In genomic region chr5:139383275-139383992, GRCh38 we compare ENCODE assay signal across 10 cellular contexts. TPM values are rescaled to one million over a fixed set of nuclear protein-coding genes. Genes with fewer than 3 reads are reported as not detected.
DNase-seq lines count a peak whose midpoint lies in the region; ATAC-seq and TF ChIP-seq lines count a peak whose summit lies in the region.
"Had no signal": no experiment of that assay in that cellular context is flagged by ENCODE, and none has a peak within 500 bp of the region (broad histone marks: within the 10 kb centered on the region; RNA-seq: fewer than 3 reads in every experiment).

TSS of gene SLC23A1 (minus strand) at chr5:139383297. CDS start at chr5:139383253, 44 bp downstream.

- H3K4me1 ChIP-seq in sigmoid colon: peaks cover 0 to 4% (median 0%) of the 10 kb centered on the region in 4 donors

- no peak for TF ChIP-seq POLR2A in sigmoid colon (IDR thresholded peaks at IDR 0.05)

- CTCF ChIA-PET in activated CD4-positive, alpha-beta memory T cell treated with anti-CD3 and anti-CD28 coated beads, Interleukin-2, amount 10 ng/mL, durations not matched to agents 7 days and 5 days (lab: Charles Lee): interaction anchor here (1.1 kb wide), 1 partner anchor 41 kb away, joined by 4 read pairs; no protein-coding TSS in a partner anchor
- CTCF ChIA-PET in activated CD4-positive, alpha-beta memory T cell treated with anti-CD3 and anti-CD28 coated beads for 36 hours (lab: Charles Lee): interaction anchor here (1.4 kb wide), 1 partner anchor 133 kb away, joined by 3 read pairs; no protein-coding TSS in a partner anchor

- TF ChIP-seq CTCF in fibroblast of villous mesenchyme (IDR thresholded peaks at IDR 0.05; ENCODE audit: insufficient read depth, low read depth, low read length) (no peak), sigmoid colon (IDR thresholded peaks at IDR 0.05) (no peak)

- H3K4me3 Mint-ChIP-seq in activated CD4-positive, alpha-beta memory T cell treated with anti-CD3 and anti-CD28 coated beads, Interleukin-2, amount 10 ng/mL, durations not matched to agents 7 days and 5 days: no peak within 1 kb of the TSS
- no peak within 1 kb of the TSS for H3K4me3 Mint-ChIP-seq in activated CD4-positive, alpha-beta memory T cell treated with anti-CD3 and anti-CD28 coated beads for 36 hours
- H3K4me3 Mint-ChIP-seq in stimulated activated effector memory CD8-positive, alpha-beta T cell treated with anti-CD3 and anti-CD28 coated beads, Interleukin-12 subunit alpha, Interleukin-12 subunit beta, amount 100 ng/mL, for 72 hours: peak within 1 kb of the TSS; percentile 71
- H3K4me3 Mint-ChIP-seq in activated T-cell treated with anti-CD3 and anti-CD28 coated beads, Interleukin-2, amount 50 U/mL, for 72 hours: peak within 1 kb of the TSS in 1 of 2 donors; percentile 29
- H3K4me3 Mint-ChIP-seq: activated CD4-positive, alpha-beta T cell treated with anti-CD3 and anti-CD28 coated beads for 36 hours had no signal

- DNase-seq in activated CD4-positive, alpha-beta memory T cell treated with anti-CD3 and anti-CD28 coated beads, Interleukin-2, amount 10 ng/mL, durations not matched to agents 7 days and 5 days: no peak
- no peak for DNase-seq in activated CD4-positive, alpha-beta memory T cell treated with anti-CD3 and anti-CD28 coated beads for 36 hours
- DNase-seq in OCI-M1 (lab: John Stamatoyannopoulos, UW) (peak; percentile 35), fibroblast of villous mesenchyme (ENCODE audit: low read depth) (peak; percentile 53), HUDEP-2 (lab: John Stamatoyannopoulos, UW; ENCODE audit: unreplicated experiment in 76 of 76) (no peak), sigmoid colon (no peak)
- DNase-seq in stimulated activated effector memory CD8-positive, alpha-beta T cell treated with anti-CD3 and anti-CD28 coated beads, Interleukin-12 subunit alpha, Interleukin-12 subunit beta, amount 100 ng/mL, for 72 hours (ENCODE audit: low spot score in 2 of 2): no peak
- DNase-seq in activated T-cell treated with anti-CD3 and anti-CD28 coated beads, Interleukin-2, amount 50 U/mL, for 72 hours: no peak
- DNase-seq: activated CD4-positive, alpha-beta T cell treated with anti-CD3 and anti-CD28 coated beads for 36 hours had no signal

- 36 to 67% methylated on average over 10 of the region's 10 CpGs for WGBS in sigmoid colon, 2 donors

- intact Hi-C loops in activated CD4-positive, alpha-beta memory T cell treated with anti-CD3 and anti-CD28 coated beads for 36 hours (cut with micrococcal nuclease): no loop called here
- intact Hi-C loops in sigmoid colon (cut with DNase I): no loop called here

- no peak within 1 kb of the TSS for H3K27ac ChIP-seq in sigmoid colon

- H3K4me3 ChIP-seq in fibroblast of villous mesenchyme (ENCODE audit: low read depth, low read length) (no peak within 1 kb of the TSS), sigmoid colon (no peak within 1 kb of the TSS)

- peaks cover 4% of the 10 kb centered on the region for H3K36me3 Mint-ChIP-seq in activated CD4-positive, alpha-beta memory T cell treated with anti-CD3 and anti-CD28 coated beads, Interleukin-2, amount 10 ng/mL, durations not matched to agents 7 days and 5 days (ENCODE audit: low read depth)
- no peaks in the 10 kb centered on the region for H3K36me3 Mint-ChIP-seq in activated CD4-positive, alpha-beta memory T cell treated with anti-CD3 and anti-CD28 coated beads for 36 hours
- H3K36me3 Mint-ChIP-seq in stimulated activated effector memory CD8-positive, alpha-beta T cell treated with anti-CD3 and anti-CD28 coated beads, Interleukin-12 subunit alpha, Interleukin-12 subunit beta, amount 100 ng/mL, for 72 hours: peaks cover 13% of the 10 kb centered on the region
- H3K36me3 Mint-ChIP-seq in activated T-cell treated with anti-CD3 and anti-CD28 coated beads, Interleukin-2, amount 50 U/mL, for 72 hours (ENCODE audit: insufficient read depth in 2 of 2): no peaks in the 10 kb centered on the region

- no peak for TF ChIP-seq EP300 in sigmoid colon (IDR thresholded peaks at IDR 0.05)

- peak within 1 kb of the TSS; percentile 88 for H3K27ac Mint-ChIP-seq in activated CD4-positive, alpha-beta memory T cell treated with anti-CD3 and anti-CD28 coated beads, Interleukin-2, amount 10 ng/mL, durations not matched to agents 7 days and 5 days
- H3K27ac Mint-ChIP-seq in activated CD4-positive, alpha-beta memory T cell treated with anti-CD3 and anti-CD28 coated beads for 36 hours: no peak within 1 kb of the TSS
- H3K27ac Mint-ChIP-seq in stimulated activated effector memory CD8-positive, alpha-beta T cell treated with anti-CD3 and anti-CD28 coated beads, Interleukin-12 subunit alpha, Interleukin-12 subunit beta, amount 100 ng/mL, for 72 hours: peak within 1 kb of the TSS; percentile 97
- no peak within 1 kb of the TSS for H3K27ac Mint-ChIP-seq in activated T-cell treated with anti-CD3 and anti-CD28 coated beads, Interleukin-2, amount 50 U/mL, for 72 hours

- no peaks in the 10 kb centered on the region for H3K27me3 ChIP-seq in sigmoid colon

- POLR2A ChIA-PET in activated CD4-positive, alpha-beta memory T cell treated with anti-CD3 and anti-CD28 coated beads, Interleukin-2, amount 10 ng/mL, durations not matched to agents 7 days and 5 days (lab: Charles Lee): interaction anchor here (1.2 to 1.4 kb wide), 4 partner anchors 33 to 90 kb away, joined by 4 to 5 read pairs (median 4); partner anchors contain the start of genes MATR3 and PAIP2
- POLR2A ChIA-PET in activated CD4-positive, alpha-beta memory T cell treated with anti-CD3 and anti-CD28 coated beads for 36 hours (lab: Charles Lee): no interaction called here

- no peak for ATAC-seq in stimulated activated effector memory CD8-positive, alpha-beta T cell treated with anti-CD3 and anti-CD28 coated beads, Interleukin-12 subunit alpha, Interleukin-12 subunit beta, amount 100 ng/mL, for 72 hours
- ATAC-seq in activated T-cell treated with anti-CD3 and anti-CD28 coated beads, Interleukin-2, amount 50 U/mL, for 72 hours (replicated peaks in 1 of 2): no peak
- ATAC-seq: activated CD4-positive, alpha-beta T cell treated with anti-CD3 and anti-CD28 coated beads for 36 hours had no signal

- H3K27me3 Mint-ChIP-seq in activated CD4-positive, alpha-beta memory T cell treated with anti-CD3 and anti-CD28 coated beads, Interleukin-2, amount 10 ng/mL, durations not matched to agents 7 days and 5 days: no peaks in the 10 kb centered on the region
- H3K27me3 Mint-ChIP-seq in activated CD4-positive, alpha-beta memory T cell treated with anti-CD3 and anti-CD28 coated beads for 36 hours: no peaks in the 10 kb centered on the region
- no peaks in the 10 kb centered on the region for H3K27me3 Mint-ChIP-seq in activated T-cell treated with anti-CD3 and anti-CD28 coated beads, Interleukin-2, amount 50 U/mL, for 72 hours (ENCODE audit: low read depth)
- H3K27me3 Mint-ChIP-seq: activated CD4-positive, alpha-beta T cell treated with anti-CD3 and anti-CD28 coated beads for 36 hours had no signal

- H3K9me3 ChIP-seq in sigmoid colon: no peaks in the 10 kb centered on the region

- peaks cover 49% of the 10 kb centered on the region for H3K4me1 Mint-ChIP-seq in activated CD4-positive, alpha-beta memory T cell treated with anti-CD3 and anti-CD28 coated beads, Interleukin-2, amount 10 ng/mL, durations not matched to agents 7 days and 5 days
- peaks cover 23% of the 10 kb centered on the region for H3K4me1 Mint-ChIP-seq in activated CD4-positive, alpha-beta memory T cell treated with anti-CD3 and anti-CD28 coated beads for 36 hours (ENCODE audit: low read depth)
- H3K4me1 Mint-ChIP-seq in stimulated activated effector memory CD8-positive, alpha-beta T cell treated with anti-CD3 and anti-CD28 coated beads, Interleukin-12 subunit alpha, Interleukin-12 subunit beta, amount 100 ng/mL, for 72 hours: peaks cover 47% of the 10 kb centered on the region
- H3K4me1 Mint-ChIP-seq in activated T-cell treated with anti-CD3 and anti-CD28 coated beads, Interleukin-2, amount 50 U/mL, for 72 hours (ENCODE audit: low read depth): peaks cover 39% of the 10 kb centered on the region

- H3K36me3 ChIP-seq in sigmoid colon: no peaks in the 10 kb centered on the region

- no peaks in the 10 kb centered on the region for H3K9me3 Mint-ChIP-seq in activated CD4-positive, alpha-beta memory T cell treated with anti-CD3 and anti-CD28 coated beads, Interleukin-2, amount 10 ng/mL, durations not matched to agents 7 days and 5 days
- no peaks in the 10 kb centered on the region for H3K9me3 Mint-ChIP-seq in activated CD4-positive, alpha-beta memory T cell treated with anti-CD3 and anti-CD28 coated beads for 36 hours
- H3K9me3 Mint-ChIP-seq in stimulated activated effector memory CD8-positive, alpha-beta T cell treated with anti-CD3 and anti-CD28 coated beads, Interleukin-12 subunit alpha, Interleukin-12 subunit beta, amount 100 ng/mL, for 72 hours: no peaks in the 10 kb centered on the region
- H3K9me3 Mint-ChIP-seq in activated T-cell treated with anti-CD3 and anti-CD28 coated beads, Interleukin-2, amount 50 U/mL, for 72 hours: no peaks in the 10 kb centered on the region

RNA-seq across cellular contexts. Expression of gene SLC23A1, which starts in this region (rescaled TPM):
- total RNA-seq in activated CD4-positive, alpha-beta memory T cell treated with anti-CD3 and anti-CD28 coated beads, Interleukin-2, amount 10 ng/mL, durations not matched to agents 7 days and 5 days: 1 to 10 TPM; 1.0 to 1.8 TPM
- total RNA-seq in activated CD4-positive, alpha-beta memory T cell treated with anti-CD3 and anti-CD28 coated beads for 36 hours: 1 to 10 TPM; 1.0 to 1.4 TPM
- not detected in 2 replicates for total RNA-seq in fibroblast of villous mesenchyme
- 1 to 10 TPM; 1.9 to 2.8 TPM for total RNA-seq in activated T-cell treated with anti-CD3 and anti-CD28 coated beads, Interleukin-2, amount 50 U/mL, for 72 hours
- not detected for total RNA-seq in sigmoid colon
- 1 to 10 TPM in 2 of 3 donors, under 1 TPM in 1; 0.60 to 2.1 (median 1.7) TPM for polyA plus RNA-seq in sigmoid colon
- polyA plus RNA-seq: BJ had no signal

Comparison
In these comparisons a context has a peak if more than half of its experiments do, and no peak if none do; other contexts are left out.
1. H3K27ac Mint-ChIP-seq: peak in activated CD4-positive, alpha-beta memory T cell treated with anti-CD3 and anti-CD28 coated beads, Interleukin-2, amount 10 ng/mL, durations not matched to agents 7 days and 5 days (single experiment) and stimulated activated effector memory CD8-positive, alpha-beta T cell treated with anti-CD3 and anti-CD28 coated beads, Interleukin-12 subunit alpha, Interleukin-12 subunit beta, amount 100 ng/mL, for 72 hours (single experiment); none in activated CD4-positive, alpha-beta memory T cell treated with anti-CD3 and anti-CD28 coated beads for 36 hours (single experiment) and activated T-cell treated with anti-CD3 and anti-CD28 coated beads, Interleukin-2, amount 50 U/mL, for 72 hours (single experiment).
2. Peak in DNase-seq in fibroblast of villous mesenchyme; RNA of the gene not detected or under 1 TPM.